In the genomic region with DNA sequence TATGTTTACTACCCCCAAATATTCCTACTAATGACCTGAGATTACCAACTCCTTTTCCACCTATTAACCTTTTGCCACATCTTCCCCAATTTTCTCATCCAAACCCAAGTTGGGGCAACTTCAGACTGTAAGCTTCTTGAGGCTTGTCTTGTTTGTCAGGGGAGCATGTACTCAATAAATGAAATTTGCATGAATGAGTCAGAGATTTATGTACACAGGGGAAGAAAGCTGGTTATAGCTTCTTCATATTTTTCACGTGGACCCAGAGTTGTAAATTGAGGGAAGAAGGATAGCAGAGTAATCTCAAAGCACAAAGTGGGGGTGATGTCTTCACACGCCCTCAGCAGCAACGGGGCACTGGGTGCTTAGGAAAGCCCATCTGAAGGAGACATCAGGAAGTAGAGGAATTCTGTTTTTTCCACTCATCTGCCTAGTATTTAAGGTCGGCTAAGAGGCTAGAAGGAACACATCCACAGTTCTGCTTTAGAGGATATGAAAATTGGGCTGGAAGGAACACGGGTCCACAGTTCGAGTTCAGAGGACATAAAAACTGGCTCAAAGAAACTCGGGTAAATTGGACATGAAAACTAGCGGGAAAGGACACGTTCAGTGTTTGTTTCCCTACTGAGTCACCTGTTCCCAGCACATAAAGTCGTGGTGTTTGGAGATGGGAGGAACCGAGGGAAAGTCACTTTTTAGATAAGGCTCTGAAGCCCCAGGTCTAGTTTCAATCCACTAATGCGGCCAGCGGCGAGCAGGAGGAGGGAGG, we compare ENCODE assay signal across 8 cellular contexts. TPM values are rescaled to one million over a fixed set of nuclear protein-coding genes. Genes with fewer than 3 reads are reported as not detected.
A peak's percentile ranks its signal among the peaks of the same experiment; 100 is the strongest.
DNase-seq lines count a peak whose midpoint lies in the region; ATAC-seq, FAIRE-seq and TF ChIP-seq lines count a peak whose summit lies in the region.

No MANE protein-coding gene starts in this region.

- H3K27ac Mint-ChIP-seq in stimulated activated naive CD8-positive, alpha-beta T cell treated with anti-CD3 and anti-CD28 coated beads, Interleukin-15, Interleukin-2, amounts not matched to agents 100 ng/mL and 50 ng/mL, for 24 hours = peak overlapping the region; percentile 45
- peak overlapping the region; percentile 85 to 92 for H3K27ac Mint-ChIP-seq in activated naive CD4-positive, alpha-beta T cell treated with anti-CD3 and anti-CD28 coated beads, Interleukin-2, amount 50 U/mL, for 72 hours

- H3K4me1 ChIP-seq in kidney (ENCODE audit: control insufficient read depth in 1 of 2, insufficient read depth in 1 of 2, low read depth in 1 of 2, low read length in 2 of 2) (no peaks in the 10 kb centered on the region), vagina (peaks cover 25% of the 10 kb centered on the region)

- no peak for TF ChIP-seq CTCF in kidney (IDR thresholded peaks at IDR 0.05; ENCODE audit: borderline replicate concordance, extremely low read depth, insufficient read depth)
- TF ChIP-seq CTCF in vagina (IDR thresholded peaks at IDR 0.05) = no peak
- TF ChIP-seq CTCF in lower leg skin (IDR thresholded peaks at IDR 0.05) = no peak

- H3K27ac ChIP-seq in kidney (ENCODE audit: low read depth in 2 of 2, low read length in 2 of 2) = peak overlapping the region in 1 of 2 donors; percentile 51
- peak overlapping the region; percentile 57 for H3K27ac ChIP-seq in vagina

- DNase-seq in stimulated activated naive CD8-positive, alpha-beta T cell treated with anti-CD3 and anti-CD28 coated beads, Interleukin-15, Interleukin-2, amounts not matched to agents 100 U/mL and 50 U/mL, for 24 hours = no peak
- DNase-seq in activated naive CD4-positive, alpha-beta T cell treated with anti-CD3 and anti-CD28 coated beads, Interleukin-2, amount 50 U/mL, for 72 hours (ENCODE audit: low spot score in 2 of 2) = no peak
- DNase-seq in kidney (no peak), vagina (ENCODE audit: extremely low spot score in 2 of 2) (no peak), lower leg skin (ENCODE audit: low spot score in 2 of 2) (no peak), NCI-H524 treated with DMSO at 0.1 percent for 48 hours (lab: John Stamatoyannopoulos, UW) (no peak), head of caudate nucleus (no peak)

- peak overlapping the region; percentile 31 to 68 for H3K4me3 ChIP-seq in kidney (ENCODE audit: low read length in 2 of 2)
- peak overlapping the region; percentile 52 to 62 for H3K4me3 ChIP-seq in vagina
- H3K4me3 ChIP-seq in lower leg skin (ENCODE audit: low read depth, poor library complexity, severe bottlenecking) = no peak overlapping the region

- no peaks in the 10 kb centered on the region for H3K36me3 ChIP-seq in kidney (ENCODE audit: control insufficient read depth in 1 of 2, insufficient read depth in 2 of 2, low read length in 2 of 2)
- H3K36me3 ChIP-seq in vagina = no peaks in the 10 kb centered on the region

- no peak for ATAC-seq in stimulated activated naive CD8-positive, alpha-beta T cell treated with anti-CD3 and anti-CD28 coated beads, Interleukin-15, Interleukin-2, amounts not matched to agents 100 U/mL and 50 U/mL, for 24 hours
- ATAC-seq in activated naive CD4-positive, alpha-beta T cell treated with anti-CD3 and anti-CD28 coated beads, Interleukin-2, amount 50 U/mL, for 72 hours = no peak

- no peak overlapping the region for H3K9ac ChIP-seq in kidney (ENCODE audit: low read length in 2 of 2)

- H3K4me3 Mint-ChIP-seq in stimulated activated naive CD8-positive, alpha-beta T cell treated with anti-CD3 and anti-CD28 coated beads, Interleukin-15, Interleukin-2, amounts not matched to agents 100 ng/mL and 50 ng/mL, for 24 hours = peak overlapping the region; percentile 85

- FAIRE-seq in kidney (lab: Jason Lieb, UNC) = no peak

- H3K36me3 Mint-ChIP-seq in stimulated activated naive CD8-positive, alpha-beta T cell treated with anti-CD3 and anti-CD28 coated beads, Interleukin-15, Interleukin-2, amounts not matched to agents 100 ng/mL and 50 ng/mL, for 24 hours (ENCODE audit: low read depth) = peaks cover 7% of the 10 kb centered on the region
- H3K36me3 Mint-ChIP-seq in activated naive CD4-positive, alpha-beta T cell treated with anti-CD3 and anti-CD28 coated beads, Interleukin-2, amount 50 U/mL, for 72 hours = no peaks in the 10 kb centered on the region

- intact Hi-C loops in kidney (cut with DNase I) (no loop called here), vagina (cut with DNase I) (no loop called here), lower leg skin (cut with DNase I; ENCODE audit: low total_unique reads) (no loop called here), head of caudate nucleus (cut with DNase I) (no loop called here)

- no peaks in the 10 kb centered on the region for H3K27me3 Mint-ChIP-seq in stimulated activated naive CD8-positive, alpha-beta T cell treated with anti-CD3 and anti-CD28 coated beads, Interleukin-15, Interleukin-2, amounts not matched to agents 100 ng/mL and 50 ng/mL, for 24 hours

- H3K9me3 ChIP-seq in kidney (ENCODE audit: control insufficient read depth in 1 of 2, low read length in 2 of 2) (no peaks in the 10 kb centered on the region), vagina (no peaks in the 10 kb centered on the region)

- no peaks in the 10 kb centered on the region for H3K9me3 Mint-ChIP-seq in stimulated activated naive CD8-positive, alpha-beta T cell treated with anti-CD3 and anti-CD28 coated beads, Interleukin-15, Interleukin-2, amounts not matched to agents 100 ng/mL and 50 ng/mL, for 24 hours
- peaks cover 0 to 3% of the 10 kb centered on the region in 2 donors for H3K9me3 Mint-ChIP-seq in activated naive CD4-positive, alpha-beta T cell treated with anti-CD3 and anti-CD28 coated beads, Interleukin-2, amount 50 U/mL, for 72 hours

- peaks cover 43% of the 10 kb centered on the region for H3K4me1 Mint-ChIP-seq in stimulated activated naive CD8-positive, alpha-beta T cell treated with anti-CD3 and anti-CD28 coated beads, Interleukin-15, Interleukin-2, amounts not matched to agents 100 ng/mL and 50 ng/mL, for 24 hours (ENCODE audit: low read depth)

- H3K27me3 ChIP-seq in vagina = no peaks in the 10 kb centered on the region

- WGBS in lower leg skin, 2 donors = 7 to 19% methylated on average over 14 of the region's 14 CpGs

- TF ChIP-seq POLR2A in vagina (IDR thresholded peaks at IDR 0.05) = no peak
- TF ChIP-seq POLR2A in lower leg skin (IDR thresholded peaks at IDR 0.05) = no peak

RNA-seq across cellular contexts. Expression of gene CA5B, which starts 0.7 kb away (rescaled TPM):
- total RNA-seq in activated naive CD4-positive, alpha-beta T cell treated with anti-CD3 and anti-CD28 coated beads, Interleukin-2, amount 50 U/mL, for 72 hours = 10 to 100 TPM; 12.4 to 15.4 TPM
- 18.2 TPM for total RNA-seq in kidney
- 1.9 TPM for polyA plus RNA-seq in kidney (ENCODE audit: insufficient read depth, low read depth, low replicate concordance)
- total RNA-seq in vagina = 24.6 TPM
- total RNA-seq in lower leg skin = 10 to 100 TPM in 3 of 4 donors, 1 to 10 TPM in 1; 7.2 to 14.0 (median 11.8) TPM

RNA-seq across cellular contexts. Expression of gene ZRSR2, which starts 52.9 kb away (rescaled TPM):
- 10 to 100 TPM; 12.3 to 16.9 TPM for total RNA-seq in activated naive CD4-positive, alpha-beta T cell treated with anti-CD3 and anti-CD28 coated beads, Interleukin-2, amount 50 U/mL, for 72 hours
- total RNA-seq in kidney (15.6 TPM), vagina (12.5 TPM), lower leg skin (10 to 100 TPM in 1 of 4 donors, 1 to 10 TPM in 3; 1.9 to 11.2 (median 4.6) TPM)
- 12.8 TPM for polyA plus RNA-seq in kidney (ENCODE audit: insufficient read depth, low read depth, low replicate concordance)
